14 cellular contexts compared by ENCODE assay signal in genomic region chr6:52364480-52365166, GRCh38. TPM values are rescaled to one million over a fixed set of nuclear protein-coding genes. Genes with fewer than 3 reads are reported as not detected.
DNase-seq lines count a peak whose midpoint lies in the region; ATAC-seq and TF ChIP-seq lines count a peak whose summit lies in the region.
"Had no signal": no experiment of that assay in that cellular context is flagged by ENCODE, and none has a peak within 500 bp of the region (broad histone marks: within the 10 kb centered on the region; RNA-seq: fewer than 3 reads in every experiment).

No MANE protein-coding gene starts in this region.

- peaks cover 28 to 48% of the 10 kb centered on the region in 2 donors for H3K36me3 Mint-ChIP-seq in CD4-positive, alpha-beta memory T cell
- peaks cover 21% of the 10 kb centered on the region for H3K36me3 Mint-ChIP-seq in neural progenitor cell

- no peak overlapping the region for H3K9ac ChIP-seq in OCI-LY3 (ENCODE audit: low read length)
- no peak overlapping the region for H3K9ac ChIP-seq in neural progenitor cell

- intact Hi-C loops in CD4-positive, alpha-beta memory T cell (cut with micrococcal nuclease), result no loop called here

- peak overlapping the region; percentile 2 to 99 (median 64) for H3K4me3 Mint-ChIP-seq in CD4-positive, alpha-beta memory T cell
- peak overlapping the region; percentile 55 for H3K4me3 Mint-ChIP-seq in neural progenitor cell

- H3K4me1 ChIP-seq in CD4-positive, alpha-beta memory T cell (ENCODE audit: insufficient read depth, low read length), result peaks cover 65% of the 10 kb centered on the region
- H3K4me1 ChIP-seq in OCI-LY3 (ENCODE audit: low read length), result peaks cover 38% of the 10 kb centered on the region
- peaks cover 20% of the 10 kb centered on the region for H3K4me1 ChIP-seq in neural progenitor cell
- H3K4me1 ChIP-seq: gastrocnemius medialis had no signal

- TF ChIP-seq CTCF in OCI-LY3 (IDR thresholded peaks at IDR 0.05; ENCODE audit: low read depth, low read length), result no peak
- TF ChIP-seq CTCF in neural progenitor cell (IDR thresholded peaks at IDR 0.05), result no peak

- no peaks in the 10 kb centered on the region for H3K27me3 ChIP-seq in CD4-positive, alpha-beta memory T cell (ENCODE audit: insufficient read depth, low read length)
- H3K27me3 ChIP-seq in OCI-LY3 (ENCODE audit: low read depth, low read length), result no peaks in the 10 kb centered on the region
- H3K27me3 ChIP-seq in neural progenitor cell, result peaks cover 32% of the 10 kb centered on the region
- H3K27me3 ChIP-seq: stomach had no signal

- CTCF ChIA-PET in CD4-positive, alpha-beta memory T cell (lab: Charles Lee; ENCODE audit: partially characterized antibody), result interaction anchor here (0.7 to 5.3 kb wide), 9 partner anchors 7 to 300 kb away, joined by 3 to 86 read pairs (median 26); partner anchors contain the start of gene MCM3

- H3K79me2 ChIP-seq in OCI-LY3 (ENCODE audit: low read length) (peaks cover 76% of the 10 kb centered on the region), neural progenitor cell (ENCODE audit: low read depth) (peaks cover 17% of the 10 kb centered on the region)

- peaks cover 42 to 79% (median 61%) of the 10 kb centered on the region in 4 donors for H3K4me1 Mint-ChIP-seq in CD4-positive, alpha-beta memory T cell
- H3K4me1 Mint-ChIP-seq in neural progenitor cell, result peaks cover 30% of the 10 kb centered on the region

- H3K36me3 ChIP-seq in CD4-positive, alpha-beta memory T cell (ENCODE audit: insufficient read depth, low read length), result peaks cover 14% of the 10 kb centered on the region
- H3K36me3 ChIP-seq in OCI-LY3 (replicated peaks; ENCODE audit: low read depth, low read length) (peaks cover 59% of the 10 kb centered on the region), neural progenitor cell (no peaks in the 10 kb centered on the region)
- H3K36me3 ChIP-seq: gastrocnemius medialis had no signal

- H4K20me1 ChIP-seq in OCI-LY3 (ENCODE audit: insufficient read depth, low read length), result peaks cover 66% of the 10 kb centered on the region
- H4K20me1 ChIP-seq in neural progenitor cell (ENCODE audit: low read depth), result peaks cover 13% of the 10 kb centered on the region

- H3F3A ChIP-seq in neural progenitor cell (ENCODE audit: low read depth), result peaks cover 6% of the 10 kb centered on the region

- H3K9me3 Mint-ChIP-seq in CD4-positive, alpha-beta memory T cell, result peaks cover 0 to 4% (median 0%) of the 10 kb centered on the region in 8 donors
- H3K9me3 Mint-ChIP-seq in neural progenitor cell, result no peaks in the 10 kb centered on the region

- no peak for ATAC-seq in HG03521 (IDR thresholded peaks at IDR 0.05; ENCODE audit: unreplicated experiment)
- ATAC-seq in GM19328 (IDR thresholded peaks at IDR 0.05; ENCODE audit: unreplicated experiment), result no peak
- ATAC-seq: gastrocnemius medialis had no signal

- H3K4me2 ChIP-seq in OCI-LY3 (ENCODE audit: low read length) (0 out of 2 replicates have a peak overlapping the region, but pooled peaks have one; percentile 6), neural progenitor cell (peak overlapping the region; percentile 21)
- H3K4me2 ChIP-seq: smooth muscle cell had no signal

- no peaks in the 10 kb centered on the region for H3K9me3 ChIP-seq in CD4-positive, alpha-beta memory T cell (ENCODE audit: control insufficient read depth in 1 of 2, low read length in 2 of 2)
- H3K9me3 ChIP-seq in OCI-LY3 (ENCODE audit: insufficient read depth, low read length) (no peaks in the 10 kb centered on the region), neural progenitor cell (ENCODE audit: low read depth) (no peaks in the 10 kb centered on the region)
- H3K9me3 ChIP-seq: gastrocnemius medialis, stomach had no signal

- POLR2A ChIA-PET in CD4-positive, alpha-beta memory T cell (lab: Charles Lee; ENCODE audit: partially characterized antibody), result interaction anchor here (0.9 to 10.2 kb wide), 7 partner anchors 11 to 80 kb away, joined by 4 to 176 read pairs (median 49); partner anchors contain the start of gene MCM3

- no peak for DNase-seq in CD4-positive, alpha-beta memory T cell
- DNase-seq in caudate nucleus (lab: John Stamatoyannopoulos, UW) (peak in 36 of 61 donors; percentile 1 to 61 (median 26)), neural progenitor cell (ENCODE audit: low spot score) (no peak), NCI-H446 (lab: John Stamatoyannopoulos, UW) (no peak), SHP77 treated with DMSO at 0.1 percent for 48 hours (lab: John Stamatoyannopoulos, UW) (no peak)
- DNase-seq: gastrocnemius medialis, mesenchymal stem cell, NCI-H1105 treated with DMSO at 0.1 percent for 48 hours, NCI-H226, stomach had no signal

- H3K27me3 Mint-ChIP-seq in CD4-positive, alpha-beta memory T cell, result no peaks in the 10 kb centered on the region
- H3K27me3 Mint-ChIP-seq in neural progenitor cell (ENCODE audit: insufficient read depth, low read depth), result peaks cover 12% of the 10 kb centered on the region

- H3K4me3 ChIP-seq in CD4-positive, alpha-beta memory T cell (ENCODE audit: low read length in 2 of 2), result no peak overlapping the region
- H3K4me3 ChIP-seq in OCI-LY3 (ENCODE audit: low read length), result no peak overlapping the region
- H3K4me3 ChIP-seq in neural progenitor cell, result no peak overlapping the region
- H3K4me3 ChIP-seq: gastrocnemius medialis had no signal

- H3K27ac Mint-ChIP-seq in CD4-positive, alpha-beta memory T cell, result peak overlapping the region in 5 of 7 donors; percentile 58 to 88 (median 74)
- H3K27ac Mint-ChIP-seq in neural progenitor cell, result no peak overlapping the region

- H3K27ac ChIP-seq in CD4-positive, alpha-beta memory T cell (ENCODE audit: low read depth, low read length), result no peak overlapping the region
- H3K27ac ChIP-seq in OCI-LY3 (ENCODE audit: low read length) (no peak overlapping the region), caudate nucleus (ENCODE audit: low read depth, low read length) (peak overlapping the region; percentile 79), neural progenitor cell (no peak overlapping the region)
- H3K27ac ChIP-seq: gastrocnemius medialis, stomach had no signal

- H2AFZ ChIP-seq in OCI-LY3 (ENCODE audit: low read depth, low read length), result no peak overlapping the region
- no peak overlapping the region for H2AFZ ChIP-seq in neural progenitor cell (replicated peaks)

RNA-seq across cellular contexts. Expression of gene PAQR8, which starts 2.7 kb away (rescaled TPM):
- 10 to 100 TPM; 36.4 to 40.9 TPM for total RNA-seq in CD4-positive, alpha-beta memory T cell
- 10 to 100 TPM; 14.5 to 30.3 TPM for polyA plus RNA-seq in CD4-positive, alpha-beta memory T cell
- 16.9 and 17.7 TPM in 2 replicates for total RNA-seq in neural progenitor cell (ENCODE audit: low replicate concordance)

RNA-seq across cellular contexts. Expression of gene EFHC1, which starts 55.5 kb away (rescaled TPM):
- 10 to 100 TPM in 1 of 2 experiments, 1 to 10 TPM in 1; 6.4 to 10.4 TPM for total RNA-seq in CD4-positive, alpha-beta memory T cell
- polyA plus RNA-seq in CD4-positive, alpha-beta memory T cell, result 1 to 10 TPM; 1.5 to 1.8 TPM
- total RNA-seq in neural progenitor cell (ENCODE audit: low replicate concordance), result 53.9 and 59.8 TPM in 2 replicates

Comparison
In these comparisons a context has a peak if more than half of its experiments do, and no peak if none do; other contexts are left out.
1. DNase-seq: peak in caudate nucleus (36 of 61); none in CD4-positive, alpha-beta memory T cell (0 of 5), neural progenitor cell (single experiment), NCI-H446 (0 of 2) and SHP77 treated with DMSO at 0.1 percent for 48 hours (single experiment).